1 cellular context compared by ENCODE assay signal in the genomic region with DNA sequence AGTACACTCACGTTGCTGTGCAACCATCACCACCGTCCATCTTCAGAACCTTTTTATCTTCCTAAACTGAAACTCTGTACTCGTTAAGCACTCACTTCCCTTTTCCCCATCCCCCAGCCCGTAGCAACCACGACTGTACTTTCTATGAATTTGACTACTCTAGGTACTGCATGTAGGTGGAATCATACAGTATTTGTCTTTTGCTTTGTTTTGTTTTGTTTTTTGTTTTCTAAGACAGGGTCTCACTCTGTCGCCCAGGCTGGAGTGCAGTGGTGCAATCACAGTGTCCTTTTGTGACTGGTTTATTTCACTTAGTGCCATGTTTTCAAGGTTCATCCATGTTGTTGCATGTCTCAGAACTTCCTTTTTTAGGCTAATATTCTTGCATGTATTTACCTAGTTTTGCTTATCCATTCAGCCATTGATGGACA.
A peak's percentile ranks its signal among the peaks of the same experiment; 100 is the strongest.
TF ChIP-seq lines count a peak whose summit lies in the region.

No MANE protein-coding gene starts in this region.

TF ChIP-seq in GM12878, 131 proteins besides CTCF, POLR2A, EP300 and RAD21 (continued from another document):
- TF ChIP-seq SMC3 (IDR thresholded peaks at IDR 0.05; ENCODE audit: borderline replicate concordance, low read length) (no peak), POLR2AphosphoS5 (IDR thresholded peaks at IDR 0.05; ENCODE audit: low read length) (no peak), RCOR1 (conservative IDR thresholded peaks at IDR 0.05; ENCODE audit: low read depth, low read length) (peak; percentile 94), SP1 (IDR thresholded peaks at IDR 0.05; ENCODE audit: low read depth, low read length) (peak; percentile 32), CBX5 (IDR thresholded peaks at IDR 0.05; ENCODE audit: low read depth) (no peak), YY1 (IDR thresholded peaks at IDR 0.05; ENCODE audit: low read depth, low read length) (0 out of 2 replicates have a peak, but pooled peaks have one; percentile 16), DPF2 (IDR thresholded peaks at IDR 0.05) (peak; percentile 57), SPI1 (IDR thresholded peaks at IDR 0.05; ENCODE audit: borderline replicate concordance, insufficient read depth, low read depth, low read length) (peak; percentile 96), ETV6 (conservative IDR thresholded peaks at IDR 0.05 in 1 of 2, IDR thresholded peaks at IDR 0.05 in 1 of 2; ENCODE audit: borderline replicate concordance in 1 of 2, low read depth in 1 of 2) (0 out of 4 replicates have a peak, but pooled peaks of 1 of the 2 experiments have one; percentile 43), RAD51 (IDR thresholded peaks at IDR 0.05) (no peak), PAX5 (IDR thresholded peaks at IDR 0.05; ENCODE audit: borderline replicate concordance, low read depth, low read length) (peak; percentile 86), BCL11A (IDR thresholded peaks at IDR 0.05; ENCODE audit: low read depth, low read length) (peak; percentile 70), ZNF217 (IDR thresholded peaks at IDR 0.05) (peak; percentile 99), BMI1 (IDR thresholded peaks at IDR 0.05; ENCODE audit: borderline replicate concordance) (peak; percentile 59; the same call in 1 of the 2 replicates), CHD2 (IDR thresholded peaks at IDR 0.05; ENCODE audit: borderline replicate concordance, low read depth, low read length) (peak; percentile 82), GATAD2B (conservative IDR thresholded peaks at IDR 0.05; ENCODE audit: low read depth) (0 out of 2 replicates have a peak, but pooled peaks have one; percentile 17), NR2F1 (conservative IDR thresholded peaks at IDR 0.05) (peak; percentile 77), NFIC (IDR thresholded peaks at IDR 0.05; ENCODE audit: low read depth, low read length) (peak; percentile 69), IKZF2 (IDR thresholded peaks at IDR 0.05) (peak; percentile 66 to 71; a peak in 3 of 4 replicates), ZNF384 (IDR thresholded peaks at IDR 0.05; ENCODE audit: borderline replicate concordance, low read depth, low read length) (no peak), ATF7 (IDR thresholded peaks at IDR 0.05; ENCODE audit: low read depth) (peak; percentile 48), MTA2 (IDR thresholded peaks at IDR 0.05; ENCODE audit: low read depth) (peak; percentile 77), BRCA1 (IDR thresholded peaks at IDR 0.05; ENCODE audit: low read depth, low read length) (no peak), SREBF1 (IDR thresholded peaks at IDR 0.05; ENCODE audit: low read length) (peak; percentile 89), ASH2L (IDR thresholded peaks at IDR 0.05; ENCODE audit: borderline replicate concordance, low read depth) (no peak), POU2F2 (IDR thresholded peaks at IDR 0.05; ENCODE audit: borderline replicate concordance, low read depth, low read length) (peak; percentile 78; the same call in 2 of the 3 replicates), NFYA (IDR thresholded peaks at IDR 0.05; ENCODE audit: borderline replicate concordance, low read depth, low read length) (no peak), FOXM1 (IDR thresholded peaks at IDR 0.05; ENCODE audit: low read depth, low read length) (0 out of 2 replicates have a peak, but pooled peaks have one; percentile 58), SUZ12 (IDR thresholded peaks at IDR 0.05; ENCODE audit: unreplicated experiment) (no peak), POLR2AphosphoS2 (IDR thresholded peaks at IDR 0.05; ENCODE audit: low read depth, low read length) (no peak), NBN (IDR thresholded peaks at IDR 0.05) (peak; percentile 80), IKZF1 (conservative IDR thresholded peaks at IDR 0.05) (0 out of 2 replicates have a peak, but pooled peaks have one; percentile 15), BACH1 (IDR thresholded peaks at IDR 0.05; ENCODE audit: borderline replicate concordance) (0 out of 2 replicates have a peak, but pooled peaks have one; percentile 30), MEF2A (IDR thresholded peaks at IDR 0.05; ENCODE audit: insufficient read depth, low read depth, low read length) (peak; percentile 64), HDGF (IDR thresholded peaks at IDR 0.05) (no peak), JUNB (IDR thresholded peaks at IDR 0.05) (peak; percentile 89), CREB1 (IDR thresholded peaks at IDR 0.05; ENCODE audit: low read depth) (0 out of 2 replicates have a peak, but pooled peaks have one; percentile 16), CREM (IDR thresholded peaks at IDR 0.05; ENCODE audit: low read depth) (peak; percentile 39; the same call in 1 of the 2 replicates), IRF4 (IDR thresholded peaks at IDR 0.05; ENCODE audit: low read depth, low read length) (peak; percentile 95), EED (IDR thresholded peaks at IDR 0.05; ENCODE audit: low read depth) (peak; percentile 65; the same call in 1 of the 2 replicates)
- TF ChIP-seq, protein P1, sequence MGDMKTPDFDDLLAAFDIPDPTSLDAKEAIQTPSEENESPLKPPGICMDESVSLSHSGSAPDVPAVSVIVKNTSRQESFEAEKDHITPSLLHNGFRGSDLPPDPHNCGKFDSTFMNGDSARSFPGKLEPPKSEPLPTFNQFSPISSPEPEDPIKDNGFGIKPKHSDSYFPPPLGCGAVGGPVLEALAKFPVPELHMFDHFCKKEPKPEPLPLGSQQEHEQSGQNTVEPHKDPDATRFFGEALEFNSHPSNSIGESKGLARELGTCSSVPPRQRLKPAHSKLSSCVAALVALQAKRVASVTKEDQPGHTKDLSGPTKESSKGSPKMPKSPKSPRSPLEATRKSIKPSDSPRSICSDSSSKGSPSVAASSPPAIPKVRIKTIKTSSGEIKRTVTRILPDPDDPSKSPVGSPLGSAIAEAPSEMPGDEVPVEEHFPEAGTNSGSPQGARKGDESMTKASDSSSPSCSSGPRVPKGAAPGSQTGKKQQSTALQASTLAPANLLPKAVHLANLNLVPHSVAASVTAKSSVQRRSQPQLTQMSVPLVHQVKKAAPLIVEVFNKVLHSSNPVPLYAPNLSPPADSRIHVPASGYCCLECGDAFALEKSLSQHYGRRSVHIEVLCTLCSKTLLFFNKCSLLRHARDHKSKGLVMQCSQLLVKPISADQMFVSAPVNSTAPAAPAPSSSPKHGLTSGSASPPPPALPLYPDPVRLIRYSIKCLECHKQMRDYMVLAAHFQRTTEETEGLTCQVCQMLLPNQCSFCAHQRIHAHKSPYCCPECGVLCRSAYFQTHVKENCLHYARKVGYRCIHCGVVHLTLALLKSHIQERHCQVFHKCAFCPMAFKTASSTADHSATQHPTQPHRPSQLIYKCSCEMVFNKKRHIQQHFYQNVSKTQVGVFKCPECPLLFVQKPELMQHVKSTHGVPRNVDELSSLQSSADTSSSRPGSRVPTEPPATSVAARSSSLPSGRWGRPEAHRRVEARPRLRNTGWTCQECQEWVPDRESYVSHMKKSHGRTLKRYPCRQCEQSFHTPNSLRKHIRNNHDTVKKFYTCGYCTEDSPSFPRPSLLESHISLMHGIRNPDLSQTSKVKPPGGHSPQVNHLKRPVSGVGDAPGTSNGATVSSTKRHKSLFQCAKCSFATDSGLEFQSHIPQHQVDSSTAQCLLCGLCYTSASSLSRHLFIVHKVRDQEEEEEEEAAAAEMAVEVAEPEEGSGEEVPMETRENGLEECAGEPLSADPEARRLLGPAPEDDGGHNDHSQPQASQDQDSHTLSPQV (IDR thresholded peaks at IDR 0.05) = no peak
- TF ChIP-seq, protein P2, sequence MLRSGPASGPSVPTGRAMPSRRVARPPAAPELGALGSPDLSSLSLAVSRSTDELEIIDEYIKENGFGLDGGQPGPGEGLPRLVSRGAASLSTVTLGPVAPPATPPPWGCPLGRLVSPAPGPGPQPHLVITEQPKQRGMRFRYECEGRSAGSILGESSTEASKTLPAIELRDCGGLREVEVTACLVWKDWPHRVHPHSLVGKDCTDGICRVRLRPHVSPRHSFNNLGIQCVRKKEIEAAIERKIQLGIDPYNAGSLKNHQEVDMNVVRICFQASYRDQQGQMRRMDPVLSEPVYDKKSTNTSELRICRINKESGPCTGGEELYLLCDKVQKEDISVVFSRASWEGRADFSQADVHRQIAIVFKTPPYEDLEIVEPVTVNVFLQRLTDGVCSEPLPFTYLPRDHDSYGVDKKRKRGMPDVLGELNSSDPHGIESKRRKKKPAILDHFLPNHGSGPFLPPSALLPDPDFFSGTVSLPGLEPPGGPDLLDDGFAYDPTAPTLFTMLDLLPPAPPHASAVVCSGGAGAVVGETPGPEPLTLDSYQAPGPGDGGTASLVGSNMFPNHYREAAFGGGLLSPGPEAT (IDR thresholded peaks at IDR 0.05; ENCODE audit: low read depth) = 0 out of 2 replicates have a peak, but pooled peaks have one; percentile 44
- TF ChIP-seq, protein P3, sequence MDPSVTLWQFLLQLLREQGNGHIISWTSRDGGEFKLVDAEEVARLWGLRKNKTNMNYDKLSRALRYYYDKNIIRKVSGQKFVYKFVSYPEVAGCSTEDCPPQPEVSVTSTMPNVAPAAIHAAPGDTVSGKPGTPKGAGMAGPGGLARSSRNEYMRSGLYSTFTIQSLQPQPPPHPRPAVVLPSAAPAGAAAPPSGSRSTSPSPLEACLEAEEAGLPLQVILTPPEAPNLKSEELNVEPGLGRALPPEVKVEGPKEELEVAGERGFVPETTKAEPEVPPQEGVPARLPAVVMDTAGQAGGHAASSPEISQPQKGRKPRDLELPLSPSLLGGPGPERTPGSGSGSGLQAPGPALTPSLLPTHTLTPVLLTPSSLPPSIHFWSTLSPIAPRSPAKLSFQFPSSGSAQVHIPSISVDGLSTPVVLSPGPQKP (IDR thresholded peaks at IDR 0.05; ENCODE audit: low read depth, low read length) = no peak
- TF ChIP-seq, protein P4, sequence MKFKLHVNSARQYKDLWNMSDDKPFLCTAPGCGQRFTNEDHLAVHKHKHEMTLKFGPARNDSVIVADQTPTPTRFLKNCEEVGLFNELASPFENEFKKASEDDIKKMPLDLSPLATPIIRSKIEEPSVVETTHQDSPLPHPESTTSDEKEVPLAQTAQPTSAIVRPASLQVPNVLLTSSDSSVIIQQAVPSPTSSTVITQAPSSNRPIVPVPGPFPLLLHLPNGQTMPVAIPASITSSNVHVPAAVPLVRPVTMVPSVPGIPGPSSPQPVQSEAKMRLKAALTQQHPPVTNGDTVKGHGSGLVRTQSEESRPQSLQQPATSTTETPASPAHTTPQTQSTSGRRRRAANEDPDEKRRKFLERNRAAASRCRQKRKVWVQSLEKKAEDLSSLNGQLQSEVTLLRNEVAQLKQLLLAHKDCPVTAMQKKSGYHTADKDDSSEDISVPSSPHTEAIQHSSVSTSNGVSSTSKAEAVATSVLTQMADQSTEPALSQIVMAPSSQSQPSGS (IDR thresholded peaks at IDR 0.05; ENCODE audit: low read length) = peak; percentile 52; the same call in 1 of the 2 replicates
- TF ChIP-seq, protein P5, sequence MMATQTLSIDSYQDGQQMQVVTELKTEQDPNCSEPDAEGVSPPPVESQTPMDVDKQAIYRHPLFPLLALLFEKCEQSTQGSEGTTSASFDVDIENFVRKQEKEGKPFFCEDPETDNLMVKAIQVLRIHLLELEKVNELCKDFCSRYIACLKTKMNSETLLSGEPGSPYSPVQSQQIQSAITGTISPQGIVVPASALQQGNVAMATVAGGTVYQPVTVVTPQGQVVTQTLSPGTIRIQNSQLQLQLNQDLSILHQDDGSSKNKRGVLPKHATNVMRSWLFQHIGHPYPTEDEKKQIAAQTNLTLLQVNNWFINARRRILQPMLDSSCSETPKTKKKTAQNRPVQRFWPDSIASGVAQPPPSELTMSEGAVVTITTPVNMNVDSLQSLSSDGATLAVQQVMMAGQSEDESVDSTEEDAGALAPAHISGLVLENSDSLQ (IDR thresholded peaks at IDR 0.05) = peak; percentile 96
- TF ChIP-seq, protein P6, sequence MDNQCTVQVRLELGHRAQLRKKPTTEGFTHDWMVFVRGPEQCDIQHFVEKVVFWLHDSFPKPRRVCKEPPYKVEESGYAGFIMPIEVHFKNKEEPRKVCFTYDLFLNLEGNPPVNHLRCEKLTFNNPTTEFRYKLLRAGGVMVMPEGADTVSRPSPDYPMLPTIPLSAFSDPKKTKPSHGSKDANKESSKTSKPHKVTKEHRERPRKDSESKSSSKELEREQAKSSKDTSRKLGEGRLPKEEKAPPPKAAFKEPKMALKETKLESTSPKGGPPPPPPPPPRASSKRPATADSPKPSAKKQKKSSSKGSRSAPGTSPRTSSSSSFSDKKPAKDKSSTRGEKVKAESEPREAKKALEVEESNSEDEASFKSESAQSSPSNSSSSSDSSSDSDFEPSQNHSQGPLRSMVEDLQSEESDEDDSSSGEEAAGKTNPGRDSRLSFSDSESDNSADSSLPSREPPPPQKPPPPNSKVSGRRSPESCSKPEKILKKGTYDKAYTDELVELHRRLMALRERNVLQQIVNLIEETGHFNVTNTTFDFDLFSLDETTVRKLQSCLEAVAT (IDR thresholded peaks at IDR 0.05) = 0 out of 2 replicates have a peak, but pooled peaks have one; percentile 51
